In genomic region chr16:58443783-58444182, GRCh38 we compare ENCODE assay signal across 24 cellular contexts. TPM values are rescaled to one million over a fixed set of nuclear protein-coding genes. Genes with fewer than 3 reads are reported as not detected.
DNase-seq lines count a peak whose midpoint lies in the region; ATAC-seq, FAIRE-seq and TF ChIP-seq lines count a peak whose summit lies in the region.
"Had no signal": no experiment of that assay in that cellular context is flagged by ENCODE, and none has a peak within 500 bp of the region (broad histone marks: within the 10 kb centered on the region; RNA-seq: fewer than 3 reads in every experiment).

No MANE protein-coding gene starts in this region.

- no TSS peak for BruUV-seq in K562 (replicated peaks; lab: Mats Ljungman, UMichigan)

- CTCF ChIA-PET in K562 (lab: Yijun Ruan, JAX; ENCODE audit: low intra/inter-chr PET ratio), result no interaction called here

- TF ChIP-seq EP300 in K562 (IDR thresholded peaks at IDR 0.05; ENCODE audit: low read length), result no peak

- no peaks in the 10 kb centered on the region for H3K9me1 ChIP-seq in K562 (ENCODE audit: control insufficient read depth, insufficient read depth, low read length)

- TF ChIP-seq POLR2A in K562 (conservative IDR thresholded peaks at IDR 0.05), result no peak
- no peak for TF ChIP-seq POLR2A in spleen (IDR thresholded peaks at IDR 0.05)

- H3F3A ChIP-seq in Loucy (ENCODE audit: low read depth), result no peaks in the 10 kb centered on the region

- intact Hi-C loops in K562 (cut with micrococcal nuclease), result no loop called here
- intact Hi-C loops in posterior cingulate gyrus (cut with DNase I), result no loop called here
- intact Hi-C loops in spleen (cut with DNase I; ENCODE audit: low total_unique reads), result no loop called here

- H3K9me2 ChIP-seq in Loucy (replicated peaks; ENCODE audit: low read depth, low read length), result no peaks in the 10 kb centered on the region

- no peak overlapping the region for H2AFZ ChIP-seq in Loucy (ENCODE audit: low read length)
- no peak overlapping the region for H2AFZ ChIP-seq in K562 (ENCODE audit: low read depth, low read length)

- 2% methylated on average over 4 of the region's 4 CpGs for WGBS in K562 (ENCODE audit: insufficient coverage, low coverage, missing lambda C conversion rate)
- 69 to 85% (median 80%) methylated on average over 4 of the region's 4 CpGs for WGBS in spleen, 5 donors

- H3K27ac ChIP-seq in BLaER1 treated with 17β-estradiol and CSF1 and Interleukin-3, amounts not matched to agents 10 nM and 100 nM, result no peak overlapping the region; a peak in 1 of 22 replicates
- H3K27ac ChIP-seq in K562 (ENCODE audit: extremely low read depth, low read depth, low read length) (no peak overlapping the region), spleen (no peak overlapping the region)
- H3K27ac ChIP-seq: A549, C4-2B had no signal

- peaks cover 0 to 7% (median 0%) of the 10 kb centered on the region in 11 experiments; a peak in 5 of 22 replicates for H3K9me3 ChIP-seq in BLaER1 treated with 17β-estradiol and CSF1 and Interleukin-3, amounts not matched to agents 10 nM and 100 nM (replicated peaks in 1 of 11)
- H3K9me3 ChIP-seq in Loucy (ENCODE audit: insufficient read depth, low read depth, low read length) (no peaks in the 10 kb centered on the region), K562 (replicated peaks; ENCODE audit: control insufficient read depth, insufficient read depth, low read depth, low read length) (no peaks in the 10 kb centered on the region), spleen (no peaks in the 10 kb centered on the region)
- H3K9me3 ChIP-seq: A549, BE2C, Caco-2, HAP-1 had no signal

- no peak for ATAC-seq in K562
- ATAC-seq: A549; CD8-positive, alpha-beta T cell had no signal

- no peak overlapping the region for H3K4me3 ChIP-seq in BLaER1 treated with 17β-estradiol and CSF1 and Interleukin-3, amounts not matched to agents 10 nM and 100 nM
- H3K4me3 ChIP-seq in Loucy (ENCODE audit: low read length, poor library complexity, severe bottlenecking) (no peak overlapping the region), K562 (no peak overlapping the region), spleen (no peak overlapping the region)
- H3K4me3 ChIP-seq: A549, HAP-1 had no signal

- peaks cover 11 to 58% (median 52%) of the 10 kb centered on the region in 10 experiments for H3K4me1 ChIP-seq in BLaER1 treated with 17β-estradiol and CSF1 and Interleukin-3, amounts not matched to agents 10 nM and 100 nM
- H3K4me1 ChIP-seq in Loucy (ENCODE audit: insufficient read depth, low read length, poor library complexity, severe bottlenecking) (peaks cover 25% of the 10 kb centered on the region), K562 (replicated peaks in 1 of 2; ENCODE audit: control insufficient read depth in 2 of 2, insufficient read depth in 2 of 2, low read length in 2 of 2) (peaks cover 0 to 2% of the 10 kb centered on the region in 2 experiments; a peak in 2 of 5 replicates), spleen (peaks cover 0 to under 1% (median 0%) of the 10 kb centered on the region in 6 donors)
- H3K4me1 ChIP-seq: A549, Caco-2, HAP-1 had no signal

- H3K79me2 ChIP-seq in Loucy (ENCODE audit: insufficient read depth, low read length) (no peaks in the 10 kb centered on the region), K562 (ENCODE audit: control insufficient read depth, insufficient read depth, low read length) (no peaks in the 10 kb centered on the region)

- H3K4me2 ChIP-seq in BLaER1 treated with 17β-estradiol and CSF1 and Interleukin-3, amounts not matched to agents 10 nM and 100 nM, result peak overlapping the region in 7 of 11 experiments; percentile 13 to 87 (median 78); a peak in 10 of 22 replicates
- H3K4me2 ChIP-seq in Loucy (ENCODE audit: low read depth, low read length, poor library complexity, severe bottlenecking) (peak overlapping the region; percentile 6), K562 (ENCODE audit: insufficient read depth, low read length) (no peak overlapping the region)
- H3K4me2 ChIP-seq: A549 had no signal

- H3K27me3 ChIP-seq in BLaER1 treated with 17β-estradiol and CSF1 and Interleukin-3, amounts not matched to agents 10 nM and 100 nM, result peaks cover 0 to 5% (median 0%) of the 10 kb centered on the region in 11 experiments; a peak in 1 of 22 replicates
- H3K27me3 ChIP-seq in Loucy (ENCODE audit: insufficient read depth, low read length, poor library complexity, severe bottlenecking), result no peaks in the 10 kb centered on the region
- peaks cover 0 to 19% of the 10 kb centered on the region in 2 experiments; a peak in 2 of 5 replicates for H3K27me3 ChIP-seq in K562 (ENCODE audit: control insufficient read depth in 2 of 2, insufficient read depth in 2 of 2, low read length in 2 of 2)
- H3K27me3 ChIP-seq in spleen (replicated peaks in 1 of 7), result peaks cover 0 to 24% (median 0%) of the 10 kb centered on the region in 7 donors
- H3K27me3 ChIP-seq: BE2C had no signal

- DNase-seq in K562 (ENCODE audit: extremely low read depth in 1 of 4, low spot score in 3 of 4) (no peak), posterior cingulate gyrus (no peak), GDM1 (lab: John Stamatoyannopoulos, UW) (no peak), spleen (no peak)
- DNase-seq in stimulated activated CD4-positive, alpha-beta T cell treated with anti-CD3 and anti-CD28 coated beads, Interleukin-1b, Interleukin-23, amount 100 ng/mL, for 48 hours, result no peak
- DNase-seq: 8988T; ACHN; AML-193; BE2C; Caco-2; CD4-positive, CD25-positive, alpha-beta regulatory T cell; CD8-positive, alpha-beta T cell; DMS153; EL; GF-D8; GOT3; HFFc6 had no signal

- FAIRE-seq in K562 (lab: Jason Lieb, UNC), result no peak
- FAIRE-seq: A549, GM12892, H54 had no signal

- no peaks in the 10 kb centered on the region for H3K36me3 ChIP-seq in BLaER1 treated with 17β-estradiol and CSF1 and Interleukin-3, amounts not matched to agents 10 nM and 100 nM
- H3K36me3 ChIP-seq in Loucy (ENCODE audit: insufficient read depth, low read length) (no peaks in the 10 kb centered on the region), K562 (ENCODE audit: control insufficient read depth, insufficient read depth, low read length) (no peaks in the 10 kb centered on the region), spleen (no peaks in the 10 kb centered on the region)
- H3K36me3 ChIP-seq: BE2C, HAP-1 had no signal

- in situ Hi-C loops in K562 (cut with MboI), result no loop called here

- no peaks in the 10 kb centered on the region for H4K20me1 ChIP-seq in BLaER1 treated with 17β-estradiol and CSF1 and Interleukin-3, amounts not matched to agents 10 nM and 100 nM
- H4K20me1 ChIP-seq in Loucy (ENCODE audit: insufficient read depth, low read length, poor library complexity, severe bottlenecking) (no peaks in the 10 kb centered on the region), K562 (replicated peaks; ENCODE audit: control insufficient read depth, insufficient read depth, low read length) (no peaks in the 10 kb centered on the region)

- no peak for TF ChIP-seq RAD21 in K562 (CRISPR knock-in tag; conservative IDR thresholded peaks at IDR 0.05 in 1 of 2, IDR thresholded peaks at IDR 0.05 in 1 of 2)

- no peak overlapping the region for H3K9ac ChIP-seq in BLaER1 treated with 17β-estradiol and CSF1 and Interleukin-3, amounts not matched to agents 10 nM and 100 nM
- H3K9ac ChIP-seq in Loucy (ENCODE audit: low read depth, low read length, poor library complexity, severe bottlenecking), result no peak overlapping the region
- H3K9ac ChIP-seq in K562 (ENCODE audit: insufficient read depth in 1 of 2, low read depth in 2 of 2, low read length in 2 of 2), result no peak overlapping the region

- POLR2A ChIA-PET in K562 (lab: Yijun Ruan, JAX), result interaction anchor here (0.6 to 1.5 kb wide), 2 partner anchors 10 to 22 kb away, joined by 4 to 5 read pairs; no protein-coding TSS in a partner anchor

- no peak for TF ChIP-seq CTCF in Loucy (conservative IDR thresholded peaks at IDR 0.05; ENCODE audit: low read length)
- no peak for TF ChIP-seq CTCF in K562 (IDR thresholded peaks at IDR 0.05 in 2 of 3, conservative IDR thresholded peaks at IDR 0.05 in 1 of 3; ENCODE audit: insufficient read depth in 2 of 3, low read depth in 1 of 3, low read length in 3 of 3)
- TF ChIP-seq CTCF in spleen (IDR thresholded peaks at IDR 0.05 in 8 of 11, conservative IDR thresholded peaks at IDR 0.05 in 3 of 11), result no peak

RNA-seq across cellular contexts. Expression of gene GINS3, which starts 51.5 kb away (rescaled TPM):
- total RNA-seq in K562 (2011; cell fraction: chromatin; rRNA removed; ENCODE audit: low replicate concordance), result 14.3 and 15.6 TPM in 2 replicates
- total RNA-seq in K562 (2011; cell fraction: nucleolus; rRNA removed), result 9.3 and 11.7 TPM in 2 replicates
- total RNA-seq in K562 (2011; cell fraction: nucleoplasm; rRNA removed), result 13.7 and 18.9 TPM in 2 replicates
- total RNA-seq in K562 (2014; rRNA removed), result 18.1 and 18.3 TPM in 2 replicates
- 24.9 and 25.7 TPM in 2 replicates for total RNA-seq in K562 (2014; rRNA removed; fragmentation: Illumina TruSeq; extraction: Trizol)
- 26.7 and 27.0 TPM in 2 replicates for total RNA-seq in K562 (2015; rRNA removed; fragmentation: Illumina TruSeq; extraction: Trizol)
- total RNA-seq in K562 (2021), result 17.8 and 22.5 TPM in 2 replicates
- 18.6 and 24.6 TPM in 2 replicates for polyA plus RNA-seq in K562 (2011; rRNA removed)
- polyA plus RNA-seq in K562 (2011; cell fraction: cytosol; rRNA removed), result 14.0 and 17.9 TPM in 2 replicates
- polyA plus RNA-seq in K562 (2011; cell fraction: nucleus; rRNA removed), result 13.6 and 15.6 TPM in 2 replicates
- polyA plus RNA-seq in K562 (2012), result 15.0 and 17.9 TPM in 2 replicates
- 27.7 and 31.9 TPM in 2 replicates for polyA plus RNA-seq in K562 (2014; fragmentation: Illumina TruSeq; extraction: Trizol)
- polyA plus RNA-seq in K562 (2014; fragmentation: Nextera tagmentation; extraction: Ambion mirVana), result 10 to 100 TPM; 25.4 to 28.1 TPM
- 17.8 and 20.6 TPM in 2 replicates for polyA plus RNA-seq in K562 (2014; rRNA removed)
- 14.8 and 17.0 TPM in 2 replicates for polyA minus RNA-seq in K562 (2011; rRNA and poly(A)+ RNA removed)
- polyA minus RNA-seq in K562 (2011; cell fraction: cytosol; rRNA and poly(A)+ RNA removed), result 6.7 and 9.9 TPM in 2 replicates
- polyA minus RNA-seq in K562 (2011; cell fraction: nucleus; rRNA and poly(A)+ RNA removed), result 6.3 and 6.7 TPM in 2 replicates
- total RNA-seq in spleen, result 1 to 10 TPM; 5.3 to 9.4 (median 7.2) TPM
- polyA plus RNA-seq in spleen, result 1 to 10 TPM; 3.3 to 6.7 (median 5.9) TPM

RNA-seq across cellular contexts. Expression of gene NDRG4, which starts 56.2 kb away (rescaled TPM):
- total RNA-seq in K562 (2011; cell fraction: chromatin; rRNA removed; ENCODE audit: low replicate concordance), result 1.3 and 1.9 TPM in 2 replicates
- total RNA-seq in K562 (2011; cell fraction: nucleolus; rRNA removed), result 1.8 TPM in 2 replicates
- total RNA-seq in K562 (2011; cell fraction: nucleoplasm; rRNA removed), result 0.51 and 2.0 TPM in 2 replicates
- total RNA-seq in K562 (2014; rRNA removed) (0.18 and 0.37 TPM in 2 replicates), K562 (2014; rRNA removed; fragmentation: Illumina TruSeq; extraction: Trizol) (0.22 and 0.62 TPM in 2 replicates), K562 (2015; rRNA removed; fragmentation: Illumina TruSeq; extraction: Trizol) (0.14 and 0.26 TPM in 2 replicates), K562 (2021) (0.85 and 0.95 TPM in 2 replicates), spleen (100 to 1,000 TPM in 1 of 7 donors, 10 to 100 TPM in 6; 22.3 to 115 (median 70.2) TPM)
- polyA plus RNA-seq in K562 (2011; rRNA removed) (0.24 and 0.61 TPM in 2 replicates), K562 (2014; fragmentation: Illumina TruSeq; extraction: Trizol) (0.14 and 0.28 TPM in 2 replicates), K562 (2014; fragmentation: Nextera tagmentation; extraction: Ambion mirVana) (under 1 TPM; 0.06 to 0.07 TPM), K562 (2014; rRNA removed) (0.53 and 0.81 TPM in 2 replicates), spleen (10 to 100 TPM in 1 of 3 donors, 1 to 10 TPM in 2; 9.4 to 31.3 (median 9.6) TPM)
- polyA plus RNA-seq in K562 (2011; cell fraction: cytosol; rRNA removed), result 0.65 and 0.98 TPM in 2 replicates
- polyA plus RNA-seq in K562 (2011; cell fraction: nucleus; rRNA removed), result 2.1 and 3.5 TPM in 2 replicates
- 0.85 and 1.0 TPM in 2 replicates for polyA plus RNA-seq in K562 (2012)
- 0.24 and 0.42 TPM in 2 replicates for polyA minus RNA-seq in K562 (2011; rRNA and poly(A)+ RNA removed)
- polyA minus RNA-seq in K562 (2011; cell fraction: cytosol; rRNA and poly(A)+ RNA removed), result 1.4 TPM in 1 of 2 replicates, not detected in the other
- polyA minus RNA-seq in K562 (2011; cell fraction: nucleus; rRNA and poly(A)+ RNA removed), result 1.2 TPM in 2 replicates
- total RNA-seq: CD8-positive, alpha-beta T cell had no signal

Comparison
In these comparisons a context has a peak if more than half of its experiments do, and no peak if none do; other contexts are left out.
1. RNA of gene NDRG4, which starts 56.2 kb away (total RNA-seq): 22.3 to 115 TPM in spleen; 0.14 to 2.0 TPM in K562; every median in the first group is over 4 times any median in the second.